Comparison of ENCODE assay signal across 15 cellular contexts in genomic region chr6:150717419-150717818, GRCh38.
DNase-seq lines count a peak whose midpoint lies in the region; ATAC-seq and TF ChIP-seq lines count a peak whose summit lies in the region.
"Had no signal": no experiment of that assay in that cellular context is flagged by ENCODE, and none has a peak within 500 bp of the region (broad histone marks: within the 10 kb centered on the region; RNA-seq: fewer than 3 reads in every experiment).

No MANE protein-coding gene starts in this region.

- POLR2A ChIA-PET in activated CD4-positive, alpha-beta T cell treated with anti-CD3 and anti-CD28 coated beads for 36 hours (lab: Charles Lee): no interaction called here

- peak overlapping the region; percentile 52 for H3K27ac Mint-ChIP-seq in endodermal cell
- peak overlapping the region in 4 of 6 donors; percentile 38 to 79 (median 76) for H3K27ac Mint-ChIP-seq in naive B cell
- H3K27ac Mint-ChIP-seq in activated CD4-positive, alpha-beta T cell treated with anti-CD3 and anti-CD28 coated beads for 36 hours: no peak overlapping the region
- H3K27ac Mint-ChIP-seq: activated naive CD4-positive, alpha-beta T cell treated with anti-CD3 and anti-CD28 coated beads, Interleukin-2, amount 10 ng/mL, durations not matched to agents 7 days and 5 days had no signal

- H3K4me1 Mint-ChIP-seq in endodermal cell (peaks cover 26% of the 10 kb centered on the region), naive B cell (peaks cover 41 to 71% (median 57%) of the 10 kb centered on the region in 3 donors)
- peaks cover 16% of the 10 kb centered on the region for H3K4me1 Mint-ChIP-seq in activated CD4-positive, alpha-beta T cell treated with anti-CD3 and anti-CD28 coated beads for 36 hours

- CTCF ChIA-PET in activated CD4-positive, alpha-beta T cell treated with anti-CD3 and anti-CD28 coated beads for 36 hours (lab: Charles Lee): no interaction called here

- H3K4me3 Mint-ChIP-seq in endodermal cell (no peak overlapping the region), naive B cell (no peak overlapping the region)
- no peak overlapping the region for H3K4me3 Mint-ChIP-seq in activated CD4-positive, alpha-beta T cell treated with anti-CD3 and anti-CD28 coated beads for 36 hours
- H3K4me3 Mint-ChIP-seq: activated naive CD4-positive, alpha-beta T cell treated with anti-CD3 and anti-CD28 coated beads, Interleukin-2, amount 10 ng/mL, durations not matched to agents 7 days and 5 days had no signal

- in situ Hi-C loops in GM13977 (cut with MboI; ENCODE audit: low pct_unique_long_range_greater_than_20kb, low sequenced_read_pairs, unreplicated experiment): no loop called here

- no peaks in the 10 kb centered on the region for H3K27me3 ChIP-seq in endodermal cell (ENCODE audit: control insufficient read depth, insufficient read depth, low read length, poor library complexity, severe bottlenecking)
- H3K27me3 ChIP-seq: ovary had no signal

- H3K9ac ChIP-seq in endodermal cell (ENCODE audit: extremely low read depth, low read length, poor library complexity, severe bottlenecking): no peak overlapping the region

- no peaks in the 10 kb centered on the region for H3K9me3 Mint-ChIP-seq in endodermal cell
- no peaks in the 10 kb centered on the region for H3K9me3 Mint-ChIP-seq in naive B cell
- no peaks in the 10 kb centered on the region for H3K9me3 Mint-ChIP-seq in activated CD4-positive, alpha-beta T cell treated with anti-CD3 and anti-CD28 coated beads for 36 hours (ENCODE audit: low read depth)
- H3K9me3 Mint-ChIP-seq: activated naive CD4-positive, alpha-beta T cell treated with anti-CD3 and anti-CD28 coated beads, Interleukin-2, amount 10 ng/mL, durations not matched to agents 7 days and 5 days had no signal

- no peak for TF ChIP-seq CTCF in endodermal cell (conservative IDR thresholded peaks at IDR 0.05)
- TF ChIP-seq CTCF in GM13977 (IDR thresholded peaks at IDR 0.05; ENCODE audit: extremely low read depth, insufficient read depth, missing control alignments): no peak

- no peak for ATAC-seq in naive B cell (ENCODE audit: low read depth in 2 of 2)
- no peak for ATAC-seq in activated CD4-positive, alpha-beta T cell treated with anti-CD3 and anti-CD28 coated beads for 36 hours

- no peaks in the 10 kb centered on the region for H3K36me3 ChIP-seq in endodermal cell (ENCODE audit: control insufficient read depth, insufficient read depth, low read length)
- H3K36me3 ChIP-seq: BE2C, ovary had no signal

- no peaks in the 10 kb centered on the region for H3K9me3 ChIP-seq in endodermal cell (ENCODE audit: control insufficient read depth, low read length)
- H3K9me3 ChIP-seq: BE2C, ovary had no signal

- H3K27ac ChIP-seq in endodermal cell (ENCODE audit: low read depth, low read length): no peak overlapping the region
- H3K27ac ChIP-seq: dorsolateral prefrontal cortex, ovary had no signal

- no peak overlapping the region for H3K4me3 ChIP-seq in endodermal cell (ENCODE audit: low read length)
- H3K4me3 ChIP-seq: dorsolateral prefrontal cortex, ovary had no signal

- H3K4me1 ChIP-seq in endodermal cell (ENCODE audit: control insufficient read depth, insufficient read depth, low read length): no peaks in the 10 kb centered on the region
- H3K4me1 ChIP-seq: BE2C had no signal

- no peaks in the 10 kb centered on the region for H3K36me3 Mint-ChIP-seq in endodermal cell (ENCODE audit: low read depth)
- H3K36me3 Mint-ChIP-seq in naive B cell: peaks cover 4 to 7% of the 10 kb centered on the region in 2 donors
- no peaks in the 10 kb centered on the region for H3K36me3 Mint-ChIP-seq in activated CD4-positive, alpha-beta T cell treated with anti-CD3 and anti-CD28 coated beads for 36 hours (ENCODE audit: low read depth)
- H3K36me3 Mint-ChIP-seq: activated naive CD4-positive, alpha-beta T cell treated with anti-CD3 and anti-CD28 coated beads, Interleukin-2, amount 10 ng/mL, durations not matched to agents 7 days and 5 days had no signal

- intact Hi-C loops in activated CD4-positive, alpha-beta T cell treated with anti-CD3 and anti-CD28 coated beads for 36 hours (cut with DNase I, micrococcal nuclease): no loop called here

- peak; percentile 18 for DNase-seq in DMS79 (lab: John Stamatoyannopoulos, UW)
- peak; percentile 67 for DNase-seq in NCI-H2107 (lab: John Stamatoyannopoulos, UW)
- DNase-seq in endodermal cell: no peak
- no peak for DNase-seq in naive B cell
- DNase-seq in putamen (ENCODE audit: low spot score): no peak
- no peak for DNase-seq in COR-L47 (lab: John Stamatoyannopoulos, UW)
- no peak for DNase-seq in activated CD4-positive, alpha-beta T cell treated with anti-CD3 and anti-CD28 coated beads for 36 hours
- DNase-seq in GM13977 (ENCODE audit: low spot score): no peak
- DNase-seq: activated CD4-positive, alpha-beta T cell treated with anti-CD3 and anti-CD28 coated beads for 1 hour; activated naive CD4-positive, alpha-beta T cell treated with anti-CD3 and anti-CD28 coated beads, Interleukin-2, amount 10 ng/mL, durations not matched to agents 7 days and 5 days; BE2C; dorsolateral prefrontal cortex; NCI-H1092; ovary; T-helper 2 cell had no signal

- WGBS in endodermal cell (ENCODE audit: insufficient coverage in 1 of 2, insufficient read length in 1 of 2), 2 experiments: 93 to 95% methylated on average over 8 of the region's 8 CpGs

- no peaks in the 10 kb centered on the region for H3K27me3 Mint-ChIP-seq in endodermal cell (ENCODE audit: insufficient read depth)
- no peaks in the 10 kb centered on the region for H3K27me3 Mint-ChIP-seq in naive B cell
- H3K27me3 Mint-ChIP-seq in activated CD4-positive, alpha-beta T cell treated with anti-CD3 and anti-CD28 coated beads for 36 hours: peaks cover 6% of the 10 kb centered on the region

Comparison
In these comparisons a context has a peak if more than half of its experiments do, and no peak if none do; other contexts are left out.
1. DNase-seq: peak in DMS79 (single experiment) and NCI-H2107 (single experiment); none in endodermal cell (single experiment), naive B cell (single experiment), putamen (single experiment), COR-L47 (single experiment), activated CD4-positive, alpha-beta T cell treated with anti-CD3 and anti-CD28 coated beads for 36 hours (single experiment) and GM13977 (single experiment).